In genomic region chr10:96838529-96838928, GRCh38 we compare ENCODE assay signal across 24 cellular contexts.
"Had no signal": no experiment of that assay in that cellular context is flagged by ENCODE, and none has a peak within 500 bp of the region (broad histone marks: within the 10 kb centered on the region; RNA-seq: fewer than 3 reads in every experiment).

No MANE protein-coding gene starts in this region.

- H3K27ac ChIP-seq: left lung, lower lobe of right lung, right lobe of liver, upper lobe of right lung had no signal

- H3K4me3 Mint-ChIP-seq: activated CD8-positive, alpha-beta T cell treated with anti-CD3 and anti-CD28 coated beads for 36 hours; activated T-cell treated with anti-CD3 and anti-CD28 coated beads, Interleukin-2, amount 50 U/mL, for 4 hours; activated T-helper 17 cell treated with anti-CD3 and anti-CD28 coated beads, Interleukin-2, amount 50 U/mL, for 72 hours; natural killer cell; WTC11 had no signal

- ATAC-seq: activated CD8-positive, alpha-beta T cell treated with anti-CD3 and anti-CD28 coated beads for 36 hours; activated naive CD4-positive, alpha-beta T cell treated with anti-CD3 and anti-CD28 coated beads, Interleukin-2, amount 50 U/mL, for 72 hours; activated T-cell treated with anti-CD3 and anti-CD28 coated beads, Interleukin-2, amount 50 U/mL, for 4 hours; activated T-helper 17 cell treated with anti-CD3 and anti-CD28 coated beads, Interleukin-2, amount 50 U/mL, for 72 hours; left lung; lower lobe of right lung; natural killer cell; right lobe of liver; stimulated activated naive CD8-positive, alpha-beta T cell treated with anti-CD3 and anti-CD28 coated beads, Interleukin-15, Interleukin-2, amounts not matched to agents 100 U/mL and 50 U/mL, for 24 hours; upper lobe of right lung; WTC11 had no signal

- H3K4me3 ChIP-seq: left lung, lower lobe of right lung, right lobe of liver, upper lobe of right lung had no signal

- H3K27me3 ChIP-seq: left lung, right lobe of liver, upper lobe of right lung had no signal

- DNase-seq: activated CD4-positive, alpha-beta T cell treated with anti-CD3 and anti-CD28 coated beads for 1 hour; activated CD4-positive, alpha-beta T cell treated with anti-CD3 and anti-CD28 coated beads, Interleukin-2, amount 50 U/mL, for 1 hour; activated CD8-positive, alpha-beta T cell treated with anti-CD3 and anti-CD28 coated beads for 36 hours; activated gamma-delta T cell treated with Interleukin-2 at 50 U/mL for 16 hours; activated T-cell treated with anti-CD3 and anti-CD28 coated beads, Interleukin-2, amount 50 U/mL, for 4 hours; dermis blood vessel endothelial cell; effector CD4-positive, alpha-beta T cell; left lung; lower lobe of right lung; mesendoderm; natural killer cell; right lobe of liver; stimulated activated CD4-positive, alpha-beta T cell treated with anti-CD3 and anti-CD28 coated beads, Interleukin-12 subunit alpha, Interleukin-12 subunit beta, amount 100 ng/mL, for 4 hours; stimulated activated CD4-positive, alpha-beta T cell treated with anti-CD3 and anti-CD28 coated beads, Interleukin-4, amount 100 ng/mL, for 1 hour; stimulated activated naive CD8-positive, alpha-beta T cell treated with anti-CD3 and anti-CD28 coated beads, Interleukin-15, Interleukin-2, amounts not matched to agents 100 U/mL and 50 U/mL, for 24 hours; substantia nigra; T-helper 2 cell; upper lobe of right lung had no signal

- H3K9me3 ChIP-seq: left lung, lower lobe of right lung, right lobe of liver, upper lobe of right lung had no signal

- FAIRE-seq: colon, endometrium, frontal cortex had no signal

- H3K36me3 ChIP-seq: lower lobe of right lung, right lobe of liver, upper lobe of right lung had no signal

- H3K36me3 Mint-ChIP-seq: natural killer cell had no signal

- H3K9me3 Mint-ChIP-seq: activated CD8-positive, alpha-beta T cell treated with anti-CD3 and anti-CD28 coated beads for 36 hours; activated naive CD4-positive, alpha-beta T cell treated with anti-CD3 and anti-CD28 coated beads, Interleukin-2, amount 50 U/mL, for 72 hours; activated T-cell treated with anti-CD3 and anti-CD28 coated beads, Interleukin-2, amount 50 U/mL, for 4 hours; activated T-helper 17 cell treated with anti-CD3 and anti-CD28 coated beads, Interleukin-2, amount 50 U/mL, for 72 hours; natural killer cell; WTC11 had no signal

- H3K27ac Mint-ChIP-seq: activated CD8-positive, alpha-beta T cell treated with anti-CD3 and anti-CD28 coated beads for 36 hours; activated naive CD4-positive, alpha-beta T cell treated with anti-CD3 and anti-CD28 coated beads, Interleukin-2, amount 50 U/mL, for 72 hours; activated T-helper 17 cell treated with anti-CD3 and anti-CD28 coated beads, Interleukin-2, amount 50 U/mL, for 72 hours; WTC11 had no signal

- H3K27me3 Mint-ChIP-seq: activated CD8-positive, alpha-beta T cell treated with anti-CD3 and anti-CD28 coated beads for 36 hours; activated T-helper 17 cell treated with anti-CD3 and anti-CD28 coated beads, Interleukin-2, amount 50 U/mL, for 72 hours had no signal
